Comparison of ENCODE assay signal across 23 cellular contexts in genomic region chr13:53338760-53339159, GRCh38.
"Had no signal": no experiment of that assay in that cellular context is flagged by ENCODE, and none has a peak within 500 bp of the region (broad histone marks: within the 10 kb centered on the region; RNA-seq: fewer than 3 reads in every experiment).

No MANE protein-coding gene starts in this region.

- H3K27me3 ChIP-seq: breast epithelium, esophagus muscularis mucosa, neutrophil, pancreas, right atrium auricular region, spleen, vagina had no signal

- H3K27me3 Mint-ChIP-seq: activated naive CD8-positive, alpha-beta T cell treated with anti-CD3 and anti-CD28 coated beads, Interleukin-2, amount 10 ng/mL, durations not matched to agents 7 days and 5 days; central memory CD8-positive, alpha-beta T cell; natural killer cell treated with Interleukin-12 subunit alpha and Interleukin-12 subunit beta and Interleukin-15 and Interleukin-18, amount 100 ng/mL, for 72 hours; type B pancreatic cell had no signal

- H3K4me1 Mint-ChIP-seq: activated naive CD8-positive, alpha-beta T cell treated with anti-CD3 and anti-CD28 coated beads, Interleukin-2, amount 10 ng/mL, durations not matched to agents 7 days and 5 days; central memory CD8-positive, alpha-beta T cell had no signal

- DNase-seq: activated CD4-positive, alpha-beta T cell treated with anti-CD3 and anti-CD28 coated beads, Interleukin-2, amount 50 U/mL, for 48 hours; activated effector memory CD4-positive, alpha-beta T cell treated with Interleukin-2 at 50 U/mL for 16 hours; activated naive CD4-positive, alpha-beta T cell treated with anti-CD3 and anti-CD28 coated beads for 36 hours; activated naive CD8-positive, alpha-beta T cell treated with anti-CD3 and anti-CD28 coated beads, Interleukin-2, amount 10 ng/mL, durations not matched to agents 7 days and 5 days; activated T-cell treated with anti-CD3 and anti-CD28 coated beads, Interleukin-2, amount 50 U/mL, for 48 hours; amniotic stem cell; effector memory CD4-positive, alpha-beta T cell; hypothalamus; pancreas; psoas muscle; spleen; stimulated activated CD4-positive, alpha-beta T cell treated with anti-CD3 and anti-CD28 coated beads, Interleukin-4, amount 100 ng/mL, for 24 hours; stimulated activated naive CD4-positive, alpha-beta T cell treated with Interleukin-2 at 50 U/mL for 16 hours; WERI-Rb-1 had no signal

- H3K4me3 ChIP-seq: breast epithelium, esophagus muscularis mucosa, pancreas, psoas muscle, right atrium auricular region, spleen, thoracic aorta, vagina had no signal

- H3K9me3 Mint-ChIP-seq: type B pancreatic cell had no signal

- H3K36me3 ChIP-seq: breast epithelium, esophagus muscularis mucosa, neutrophil, pancreas, right atrium auricular region, spleen, thoracic aorta, vagina, WERI-Rb-1 had no signal

- H3K27ac Mint-ChIP-seq: activated naive CD4-positive, alpha-beta T cell treated with anti-CD3 and anti-CD28 coated beads for 36 hours; activated naive CD8-positive, alpha-beta T cell treated with anti-CD3 and anti-CD28 coated beads, Interleukin-2, amount 10 ng/mL, durations not matched to agents 7 days and 5 days; natural killer cell treated with Interleukin-12 subunit alpha and Interleukin-12 subunit beta and Interleukin-15 and Interleukin-18, amount 100 ng/mL, for 72 hours; type B pancreatic cell had no signal

- ATAC-seq: natural killer cell treated with Interleukin-12 subunit alpha and Interleukin-12 subunit beta and Interleukin-15 and Interleukin-18, amount 100 ng/mL, for 72 hours; pancreas; psoas muscle had no signal

- H3K27ac ChIP-seq: breast epithelium, esophagus muscularis mucosa, neutrophil, pancreas, psoas muscle, right atrium auricular region, spleen, thoracic aorta, vagina, WERI-Rb-1 had no signal

- H3K4me1 ChIP-seq: breast epithelium, pancreas, psoas muscle, right atrium auricular region, spleen, vagina had no signal

- H3K36me3 Mint-ChIP-seq: activated naive CD8-positive, alpha-beta T cell treated with anti-CD3 and anti-CD28 coated beads, Interleukin-2, amount 10 ng/mL, durations not matched to agents 7 days and 5 days; natural killer cell treated with Interleukin-12 subunit alpha and Interleukin-12 subunit beta and Interleukin-15 and Interleukin-18, amount 100 ng/mL, for 72 hours; type B pancreatic cell had no signal

- H3K4me3 Mint-ChIP-seq: activated naive CD4-positive, alpha-beta T cell treated with anti-CD3 and anti-CD28 coated beads for 36 hours; activated naive CD8-positive, alpha-beta T cell treated with anti-CD3 and anti-CD28 coated beads, Interleukin-2, amount 10 ng/mL, durations not matched to agents 7 days and 5 days; central memory CD8-positive, alpha-beta T cell; natural killer cell treated with Interleukin-12 subunit alpha and Interleukin-12 subunit beta and Interleukin-15 and Interleukin-18, amount 100 ng/mL, for 72 hours; type B pancreatic cell had no signal

- H3K9me3 ChIP-seq: breast epithelium, esophagus muscularis mucosa, neutrophil, pancreas, psoas muscle, right atrium auricular region, spleen, thoracic aorta, vagina had no signal
